19 cellular contexts compared by ENCODE assay signal in the genomic region with DNA sequence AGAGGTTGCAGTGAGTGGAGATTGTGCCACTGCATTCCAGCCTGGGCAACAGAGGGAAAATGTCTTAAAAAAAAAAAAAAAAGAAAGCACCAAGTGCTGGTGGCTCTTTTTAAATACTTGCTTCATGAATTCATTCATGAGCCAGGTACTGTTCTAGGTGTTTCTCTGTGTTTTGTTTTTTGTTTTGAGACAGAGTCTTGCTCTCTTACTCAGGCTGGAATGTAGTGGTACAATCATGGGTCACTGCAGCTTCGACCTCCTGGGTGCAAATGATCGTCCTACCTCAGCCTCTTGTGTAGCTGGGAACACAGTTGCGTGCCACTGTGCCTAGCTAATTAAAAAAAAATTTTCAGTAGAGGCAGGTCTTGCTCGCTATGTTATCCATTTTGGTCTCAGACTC. TPM values are rescaled to one million over a fixed set of nuclear protein-coding genes. Genes with fewer than 3 reads are reported as not detected.
DNase-seq lines count a peak whose midpoint lies in the region; ATAC-seq and TF ChIP-seq lines count a peak whose summit lies in the region.
"Had no signal": no experiment of that assay in that cellular context is flagged by ENCODE, and none has a peak within 500 bp of the region (broad histone marks: within the 10 kb centered on the region; RNA-seq: fewer than 3 reads in every experiment).

No MANE protein-coding gene starts in this region.

- no peak overlapping the region for H3K4ac ChIP-seq in trophoblast cell (ENCODE audit: low read depth, low read length)

- H4K91ac ChIP-seq in trophoblast cell (ENCODE audit: low read depth, low read length), result no peak overlapping the region

- no peak overlapping the region for H2AK5ac ChIP-seq in trophoblast cell (ENCODE audit: low read length)

- H3K9me3 ChIP-seq in trophoblast cell (ENCODE audit: insufficient read depth, low read depth, low read length), result no peaks in the 10 kb centered on the region
- H3K9me3 ChIP-seq: A549; BLaER1 treated with 17β-estradiol and CSF1 and Interleukin-3, amounts not matched to agents 10 nM and 100 nM; Caco-2 had no signal

- no peak overlapping the region for H3K4me2 ChIP-seq in trophoblast cell (ENCODE audit: low read length)
- H3K4me2 ChIP-seq: A549; BLaER1 treated with 17β-estradiol and CSF1 and Interleukin-3, amounts not matched to agents 10 nM and 100 nM had no signal

- DNase-seq in M059J (ENCODE audit: low read depth), result peak; percentile 40
- DNase-seq in epithelial cell of proximal tubule (ENCODE audit: low read depth), result peak; percentile 75
- DNase-seq in left kidney (ENCODE audit: low read depth, low spot score), result peak; percentile 16
- peak; percentile 11 to 32 for DNase-seq in trophoblast cell
- no peak for DNase-seq in islet precursor cell
- no peak for DNase-seq in mucosa of gallbladder (ENCODE audit: low spot score)
- DNase-seq in NCI-H748 (lab: John Stamatoyannopoulos, UW; ENCODE audit: unreplicated experiment), result no peak
- DNase-seq: AML-193; CD4-positive, alpha-beta T cell; CD8-positive, alpha-beta T cell; DMS79 treated with DMSO at 0.1 percent for 48 hours; GF-D8 had no signal

- no peak overlapping the region for H3K14ac ChIP-seq in trophoblast cell (ENCODE audit: low read length)

- no peak overlapping the region for H2BK12ac ChIP-seq in trophoblast cell (ENCODE audit: low read length)

- H3K4me3 ChIP-seq in epithelial cell of proximal tubule (ENCODE audit: low read depth, low read length), result no peak overlapping the region
- no peak overlapping the region for H3K4me3 ChIP-seq in trophoblast cell (ENCODE audit: low read depth, low read length)
- H3K4me3 ChIP-seq: A549; BLaER1 treated with 17β-estradiol and CSF1 and Interleukin-3, amounts not matched to agents 10 nM and 100 nM had no signal

- no peak overlapping the region for H4K8ac ChIP-seq in trophoblast cell (ENCODE audit: low read depth, low read length)

- no peak overlapping the region for H2BK120ac ChIP-seq in trophoblast cell (ENCODE audit: insufficient read depth, low read length, poor library complexity)

- H3K18ac ChIP-seq in trophoblast cell (ENCODE audit: low read length), result no peak overlapping the region

- H3K27me3 ChIP-seq in trophoblast cell (ENCODE audit: insufficient read depth, low read length), result no peaks in the 10 kb centered on the region

- H3K79me2 ChIP-seq in trophoblast cell (ENCODE audit: control insufficient read depth, insufficient read depth, low read length, poor library complexity), result no peaks in the 10 kb centered on the region

- H2AFZ ChIP-seq in trophoblast cell (ENCODE audit: insufficient read depth, low read length, poor library complexity), result no peak overlapping the region

- no peak overlapping the region for H4K12ac ChIP-seq in trophoblast cell (ENCODE audit: low read depth, low read length)

- H3K79me1 ChIP-seq in trophoblast cell (ENCODE audit: low read length), result no peaks in the 10 kb centered on the region

- no peak overlapping the region for H3K27ac ChIP-seq in trophoblast cell (ENCODE audit: low read depth, low read length)
- H3K27ac ChIP-seq: 22Rv1; A549; BLaER1 treated with 17β-estradiol and CSF1 and Interleukin-3, amounts not matched to agents 10 nM and 100 nM; C4-2B had no signal

- H2BK5ac ChIP-seq in trophoblast cell (ENCODE audit: low read depth, low read length, poor library complexity), result no peak overlapping the region

- no peaks in the 10 kb centered on the region for H3K4me1 ChIP-seq in trophoblast cell (ENCODE audit: control insufficient read depth in 1 of 2, insufficient read depth in 2 of 2, low read length in 2 of 2)
- H3K4me1 ChIP-seq: A549 had no signal

- H3K36me3 ChIP-seq in trophoblast cell (ENCODE audit: control insufficient read depth in 1 of 2, insufficient read depth in 2 of 2, low read length in 2 of 2), result no peaks in the 10 kb centered on the region
- H3K36me3 ChIP-seq: BLaER1 treated with 17β-estradiol and CSF1 and Interleukin-3, amounts not matched to agents 10 nM and 100 nM had no signal

- WGBS in trophoblast cell (ENCODE audit: extremely low coverage, insufficient coverage, insufficient read length), result no CpG with 5 or more reads among the region's 4 CpGs

- ATAC-seq in HG02840 (IDR thresholded peaks at IDR 0.05; ENCODE audit: low FRiP score, unreplicated experiment), result no peak
- ATAC-seq: A549; CD8-positive, alpha-beta T cell had no signal

- no peak overlapping the region for H3K9ac ChIP-seq in trophoblast cell (ENCODE audit: low read length)
- H3K9ac ChIP-seq: BLaER1 treated with 17β-estradiol and CSF1 and Interleukin-3, amounts not matched to agents 10 nM and 100 nM had no signal

- no peak overlapping the region for H3K23ac ChIP-seq in trophoblast cell (ENCODE audit: low read length)

- no peak for TF ChIP-seq CTCF in epithelial cell of proximal tubule (conservative IDR thresholded peaks at IDR 0.05; ENCODE audit: low read depth, low read length)

RNA-seq across cellular contexts. Expression of gene STOX1, which starts 5.3 kb away (rescaled TPM):
- 0.30 and 2.2 TPM in 2 replicates for total RNA-seq in M059J (2014; rRNA removed; shearing (Covaris generic))
- 0.23 and 1.2 TPM in 2 replicates for total RNA-seq in epithelial cell of proximal tubule
- polyA plus RNA-seq in trophoblast cell (2013), result 0.28 and 0.37 TPM in 2 replicates
- total RNA-seq in mucosa of gallbladder, result 2.6 TPM
- polyA plus RNA-seq: BJ had no signal

Comparison
In these comparisons a context has a peak if more than half of its experiments do, and no peak if none do; other contexts are left out.
1. DNase-seq: peak in M059J (single experiment), epithelial cell of proximal tubule (single experiment), left kidney (single experiment) and trophoblast cell (2 of 2); none in islet precursor cell (single experiment), mucosa of gallbladder (single experiment) and NCI-H748 (single experiment).